ENCODE assay signal across 11 cellular contexts in genomic region chr18:26566874-26567273, GRCh38.
"Had no signal": no experiment of that assay in that cellular context is flagged by ENCODE, and none has a peak within 500 bp of the region (broad histone marks: within the 10 kb centered on the region; RNA-seq: fewer than 3 reads in every experiment).

No MANE protein-coding gene starts in this region.

- H3K36me3 ChIP-seq: gastrocnemius medialis, suprapubic skin, upper lobe of right lung had no signal

- H3K4me3 ChIP-seq: gastrocnemius medialis, suprapubic skin, upper lobe of right lung had no signal

- DNase-seq: activated CD4-positive, alpha-beta memory T cell treated with anti-CD3 and anti-CD28 coated beads for 36 hours; activated gamma-delta T cell; activated naive CD8-positive, alpha-beta T cell treated with anti-CD3 and anti-CD28 coated beads, Interleukin-2, amount 10 ng/mL, durations not matched to agents 7 days and 5 days; activated T-cell treated with anti-CD3 and anti-CD28 coated beads, Interleukin-2, amount 50 U/mL, for 48 hours; gastrocnemius medialis; kidney glomerular epithelial cell; nephron progenitor cell; stimulated activated CD4-positive, alpha-beta T cell treated with anti-CD3 and anti-CD28 coated beads, Interleukin-12 subunit alpha, Interleukin-12 subunit beta, amount 100 ng/mL, for 4 hours; stimulated activated naive CD4-positive, alpha-beta T cell treated with Interleukin-2 at 50 U/mL for 16 hours; upper lobe of right lung had no signal

- H3K4me1 ChIP-seq: gastrocnemius medialis, upper lobe of right lung had no signal

- H3K9me3 ChIP-seq: gastrocnemius medialis, suprapubic skin, upper lobe of right lung had no signal

- H3K27ac ChIP-seq: gastrocnemius medialis, suprapubic skin, upper lobe of right lung had no signal

- ATAC-seq: gastrocnemius medialis, upper lobe of right lung had no signal

- H3K36me3 Mint-ChIP-seq: activated CD4-positive, alpha-beta memory T cell treated with anti-CD3 and anti-CD28 coated beads for 36 hours; activated naive CD8-positive, alpha-beta T cell treated with anti-CD3 and anti-CD28 coated beads, Interleukin-2, amount 10 ng/mL, durations not matched to agents 7 days and 5 days had no signal

- H3K27ac Mint-ChIP-seq: activated CD4-positive, alpha-beta memory T cell treated with anti-CD3 and anti-CD28 coated beads for 36 hours; activated naive CD8-positive, alpha-beta T cell treated with anti-CD3 and anti-CD28 coated beads, Interleukin-2, amount 10 ng/mL, durations not matched to agents 7 days and 5 days; nephron progenitor cell had no signal

- H3K4me1 Mint-ChIP-seq: activated naive CD8-positive, alpha-beta T cell treated with anti-CD3 and anti-CD28 coated beads, Interleukin-2, amount 10 ng/mL, durations not matched to agents 7 days and 5 days had no signal

- H3K4me3 Mint-ChIP-seq: activated CD4-positive, alpha-beta memory T cell treated with anti-CD3 and anti-CD28 coated beads for 36 hours; activated naive CD8-positive, alpha-beta T cell treated with anti-CD3 and anti-CD28 coated beads, Interleukin-2, amount 10 ng/mL, durations not matched to agents 7 days and 5 days; nephron progenitor cell had no signal

- H3K27me3 ChIP-seq: gastrocnemius medialis, suprapubic skin, upper lobe of right lung had no signal

- H3K9me3 Mint-ChIP-seq: activated CD4-positive, alpha-beta memory T cell treated with anti-CD3 and anti-CD28 coated beads for 36 hours; activated naive CD8-positive, alpha-beta T cell treated with anti-CD3 and anti-CD28 coated beads, Interleukin-2, amount 10 ng/mL, durations not matched to agents 7 days and 5 days had no signal
